In the genomic region with DNA sequence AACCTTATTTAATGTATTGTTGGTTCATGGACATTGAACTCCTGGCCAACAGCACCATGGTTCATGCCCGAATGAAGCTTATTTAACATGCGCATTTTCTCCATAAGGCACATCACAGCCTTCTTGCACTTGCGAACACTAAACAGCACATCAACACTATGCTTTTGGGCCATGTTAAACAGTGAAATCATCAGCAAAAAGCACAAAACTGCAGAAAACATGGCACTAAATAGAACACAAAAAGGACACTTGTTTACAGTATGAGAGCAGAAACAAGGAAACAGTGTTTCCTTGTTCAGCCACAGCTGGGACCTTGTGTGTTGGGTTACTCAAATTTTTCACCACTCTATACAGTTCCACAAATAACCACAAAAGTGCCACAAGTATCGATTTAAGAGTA, we compare ENCODE assay signal across 15 cellular contexts.
"Had no signal": no experiment of that assay in that cellular context is flagged by ENCODE, and none has a peak within 500 bp of the region (broad histone marks: within the 10 kb centered on the region; RNA-seq: fewer than 3 reads in every experiment).

No MANE protein-coding gene starts in this region.

- H3K36me3 ChIP-seq: upper lobe of right lung, WERI-Rb-1 had no signal

- ATAC-seq: mucosa of descending colon; stimulated activated naive B cell treated with anti-CD40 and anti-IgM and Interleukin-4, amounts not matched to agents 10 μg/mL and 1 μg/mL and 100 μg/mL, for 72 hours; upper lobe of right lung had no signal

- H2AFZ ChIP-seq: hepatocyte had no signal

- H3K4me2 ChIP-seq: hepatocyte had no signal

- H3K9me3 ChIP-seq: mucosa of descending colon, upper lobe of right lung had no signal

- H3K4me1 ChIP-seq: upper lobe of right lung had no signal

- H3K27ac ChIP-seq: coronary artery, hepatocyte, upper lobe of right lung, WERI-Rb-1 had no signal

- H3K27me3 ChIP-seq: hepatocyte, upper lobe of right lung had no signal

- H3K79me2 ChIP-seq: hepatocyte had no signal

- DNase-seq: activated CD4-positive, alpha-beta T cell treated with anti-CD3 and anti-CD28 coated beads for 1 hour; activated gamma-delta T cell treated with Interleukin-2 at 50 U/mL for 16 hours; activated T-cell treated with anti-CD3 and anti-CD28 coated beads, Interleukin-2, amount 50 U/mL, for 1 hour; foreskin fibroblast; glutamatergic neuron; mucosa of descending colon; occipital lobe; stimulated activated CD4-positive, alpha-beta T cell treated with anti-CD3 and anti-CD28 coated beads, Interleukin-2, amount 100 ng/mL, for 48 hours; stimulated activated CD8-positive, alpha-beta memory T cell treated with anti-CD3 and anti-CD28 coated beads, Interleukin-4, amount 100 ng/mL, for 48 hours; stimulated activated naive B cell treated with anti-CD40 and anti-IgM and Interleukin-4, amounts not matched to agents 10 μg/mL and 1 μg/mL and 100 μg/mL, for 72 hours; T-helper 1 cell; upper lobe of right lung; WERI-Rb-1 had no signal

- H3K4me3 ChIP-seq: coronary artery, hepatocyte, mucosa of descending colon, upper lobe of right lung had no signal
